ENCODE assay signal across 12 cellular contexts in the genomic region with DNA sequence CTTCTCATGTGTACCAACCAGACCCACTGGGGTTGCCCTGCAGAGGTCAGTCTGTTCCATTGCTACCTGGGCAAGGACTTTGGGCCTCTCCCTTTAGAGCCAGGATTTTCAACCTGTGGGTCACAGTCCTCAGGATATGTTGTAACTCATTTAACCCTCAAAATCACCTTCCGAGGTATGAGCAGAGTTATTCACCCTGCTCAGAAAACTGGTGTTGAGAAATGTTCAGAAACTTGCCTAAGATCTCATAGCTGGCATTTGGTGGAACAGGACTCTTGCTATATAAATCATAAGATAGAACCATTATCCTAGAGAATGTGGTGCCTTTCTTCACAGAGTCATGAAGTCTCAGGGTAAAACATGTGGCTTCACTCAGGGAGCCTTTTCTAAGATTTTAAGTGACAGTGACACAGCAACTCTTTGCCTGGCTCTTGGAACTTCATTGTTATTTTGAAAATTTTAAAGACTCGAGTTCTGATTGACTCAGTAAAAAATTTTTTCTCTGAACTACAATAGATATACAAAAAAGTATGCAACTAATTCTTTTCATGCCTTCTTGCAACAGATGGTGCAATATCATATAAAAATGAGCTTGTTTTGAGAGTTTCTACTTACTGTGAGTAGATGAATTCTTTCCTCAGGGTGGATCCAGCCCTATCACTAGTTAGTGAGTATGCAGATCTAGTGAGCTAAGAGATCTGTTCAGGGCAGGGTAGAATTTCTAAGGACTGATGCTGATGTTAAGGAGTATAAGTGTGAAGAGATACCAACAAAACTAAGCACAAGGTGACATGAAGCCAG. TPM values are rescaled to one million over a fixed set of nuclear protein-coding genes. Genes with fewer than 3 reads are reported as not detected.
DNase-seq lines count a peak whose midpoint lies in the region; ATAC-seq, FAIRE-seq and TF ChIP-seq lines count a peak whose summit lies in the region.
"Had no signal": no experiment of that assay in that cellular context is flagged by ENCODE, and none has a peak within 500 bp of the region (broad histone marks: within the 10 kb centered on the region; RNA-seq: fewer than 3 reads in every experiment).

No MANE protein-coding gene starts in this region.

- H3K4me3 ChIP-seq in left ventricle myocardium inferior (no peak overlapping the region), choroid plexus epithelial cell (ENCODE audit: low read depth, low read length) (no peak overlapping the region), HepG2 (replicated peaks in 1 of 3; ENCODE audit: insufficient read depth in 1 of 3, low read depth in 2 of 3, low read length in 3 of 3) (no peak overlapping the region), upper lobe of right lung (no peak overlapping the region), endodermal cell (ENCODE audit: low read length) (no peak overlapping the region)
- H3K4me3 ChIP-seq: heart right ventricle had no signal

- no peaks in the 10 kb centered on the region for H3K9me3 Mint-ChIP-seq in endodermal cell
- H3K9me3 Mint-ChIP-seq in CD4-positive, alpha-beta T cell = no peaks in the 10 kb centered on the region

- H3K9me3 ChIP-seq in left ventricle myocardium inferior (replicated peaks) = no peaks in the 10 kb centered on the region
- H3K9me3 ChIP-seq in HepG2 (ENCODE audit: low read length) = no peaks in the 10 kb centered on the region
- no peaks in the 10 kb centered on the region for H3K9me3 ChIP-seq in upper lobe of right lung
- H3K9me3 ChIP-seq in endodermal cell (ENCODE audit: control insufficient read depth, low read length) = no peaks in the 10 kb centered on the region
- H3K9me3 ChIP-seq in CD4-positive, alpha-beta T cell (ENCODE audit: control insufficient read depth, low read length) = no peaks in the 10 kb centered on the region
- H3K9me3 ChIP-seq: heart right ventricle had no signal

- H3K27ac ChIP-seq in left ventricle myocardium inferior (replicated peaks) (peak overlapping the region; percentile 7), HepG2 (ENCODE audit: extremely low read length, insufficient read depth, low read length) (no peak overlapping the region), upper lobe of right lung (peak overlapping the region; percentile 33), endodermal cell (ENCODE audit: low read depth, low read length) (no peak overlapping the region)
- no peak overlapping the region for H3K27ac ChIP-seq in CD4-positive, alpha-beta T cell (ENCODE audit: low read depth, low read length)
- H3K27ac ChIP-seq: heart right ventricle, VCaP had no signal

- TF ChIP-seq EP300 in HepG2 (IDR thresholded peaks at IDR 0.05; ENCODE audit: low read depth in 2 of 2, low read length in 2 of 2) (0 out of 4 replicates have a peak, but pooled peaks of 1 of the 2 experiments have one; percentile 23), HepG2 (CRISPR knock-in tag; IDR thresholded peaks at IDR 0.05; ENCODE audit: borderline replicate concordance) (no peak)

- DNase-seq in left ventricle myocardium inferior = no peak
- no peak for DNase-seq in cardiac septum (ENCODE audit: low spot score)
- peak; percentile 70 for DNase-seq in choroid plexus epithelial cell (ENCODE audit: low read depth)
- peak; percentile 42 for DNase-seq in HepG2 (ENCODE audit: low spot score)
- no peak for DNase-seq in upper lobe of right lung
- DNase-seq in endodermal cell = no peak
- DNase-seq in CD4-positive, alpha-beta T cell = no peak
- DNase-seq in ecto neural progenitor cell (ENCODE audit: low spot score) = no peak
- DNase-seq: heart right ventricle, nucleus accumbens had no signal

- H3K4me1 Mint-ChIP-seq in endodermal cell = no peaks in the 10 kb centered on the region
- peaks cover 11% of the 10 kb centered on the region for H3K4me1 Mint-ChIP-seq in CD4-positive, alpha-beta T cell (ENCODE audit: low read depth)

- H3K27me3 Mint-ChIP-seq in endodermal cell (ENCODE audit: insufficient read depth) = no peaks in the 10 kb centered on the region
- H3K27me3 Mint-ChIP-seq in CD4-positive, alpha-beta T cell = no peaks in the 10 kb centered on the region
- H3K27me3 Mint-ChIP-seq: activated naive CD8-positive, alpha-beta T cell had no signal

- H3K79me2 ChIP-seq in HepG2 (ENCODE audit: insufficient read depth, low read length) = no peaks in the 10 kb centered on the region

- in situ Hi-C loops in HepG2 (cut with HindIII; ENCODE audit: extremely low pct_ligation_motif_present, low pct_unique_long_range_greater_than_20kb) = no loop called here

- H4K20me1 ChIP-seq in HepG2 (ENCODE audit: insufficient read depth, low read length) = no peaks in the 10 kb centered on the region

- intact Hi-C loops in left ventricle myocardium inferior (cut with micrococcal nuclease) = loop anchor here (10.0 kb wide), 1 partner anchor 77 kb away; no protein-coding TSS in a partner anchor
- intact Hi-C loops in cardiac septum (cut with DNase I) = no loop called here
- intact Hi-C loops in HepG2 (cut with micrococcal nuclease; ENCODE audit: unreplicated experiment) = loop anchor here (1.0 kb wide), 1 partner anchor 38 kb away; no protein-coding TSS in a partner anchor
- intact Hi-C loops in upper lobe of right lung (cut with DNase I) = no loop called here
- intact Hi-C loops in CD4-positive, alpha-beta T cell (cut with DNase I, micrococcal nuclease) = loop anchor here in 1 of 2 experiments (5.0 kb wide), 1 partner anchor 39 kb away; no protein-coding TSS in a partner anchor

- 54% methylated on average over 2 of the region's 2 CpGs for WGBS in HepG2 (ENCODE audit: low lambda C conversion rate)
- WGBS in endodermal cell (ENCODE audit: insufficient coverage in 1 of 2, insufficient read length in 1 of 2), 2 experiments = 93 to 100% methylated on average over 1 to 2 of the region's 2 CpGs

- no peak overlapping the region for H2AFZ ChIP-seq in HepG2 (ENCODE audit: low read length)

- H3K27me3 ChIP-seq in left ventricle myocardium inferior (ENCODE audit: low read depth) (no peaks in the 10 kb centered on the region), HepG2 (ENCODE audit: control insufficient read depth in 1 of 2, insufficient read depth in 2 of 2, low read length in 2 of 2) (no peaks in the 10 kb centered on the region), upper lobe of right lung (no peaks in the 10 kb centered on the region), endodermal cell (ENCODE audit: control insufficient read depth, insufficient read depth, low read length, poor library complexity, severe bottlenecking) (no peaks in the 10 kb centered on the region)
- H3K27me3 ChIP-seq in CD4-positive, alpha-beta T cell (ENCODE audit: control insufficient read depth, insufficient read depth, low read length) = no peaks in the 10 kb centered on the region
- H3K27me3 ChIP-seq: heart right ventricle had no signal

- POLR2A ChIA-PET in HepG2 (lab: Yijun Ruan, JAX) = interaction anchor here (1.1 kb wide), 1 partner anchor 11 kb away, joined by 3 read pairs; no protein-coding TSS in a partner anchor
- POLR2A ChIA-PET in CD4-positive, alpha-beta T cell (lab: Charles Lee) = no interaction called here

- no TSS peak for BruUV-seq in HepG2 (replicated peaks; lab: Mats Ljungman, UMichigan)

- no peak for TF ChIP-seq RAD21 in HepG2 (CRISPR knock-in tag; IDR thresholded peaks at IDR 0.05)

- peak; percentile 64 for FAIRE-seq in HepG2 (lab: Jason Lieb, UNC)

- H3K36me3 Mint-ChIP-seq in endodermal cell (ENCODE audit: low read depth) = no peaks in the 10 kb centered on the region
- H3K36me3 Mint-ChIP-seq in CD4-positive, alpha-beta T cell (ENCODE audit: low read depth) = peaks cover 25% of the 10 kb centered on the region
- H3K36me3 Mint-ChIP-seq: activated naive CD8-positive, alpha-beta T cell had no signal

- peaks cover 33% of the 10 kb centered on the region for H3K4me1 ChIP-seq in left ventricle myocardium inferior
- peaks cover 9% of the 10 kb centered on the region; the same call in 1 of the 2 replicates for H3K4me1 ChIP-seq in HepG2 (ENCODE audit: insufficient read depth, low read length)
- H3K4me1 ChIP-seq in upper lobe of right lung = peaks cover 11% of the 10 kb centered on the region
- H3K4me1 ChIP-seq in endodermal cell (ENCODE audit: control insufficient read depth, insufficient read depth, low read length) = no peaks in the 10 kb centered on the region

- no peak for TF ChIP-seq CTCF in left ventricle myocardium inferior (IDR thresholded peaks at IDR 0.05; ENCODE audit: borderline replicate concordance)
- TF ChIP-seq CTCF in choroid plexus epithelial cell (conservative IDR thresholded peaks at IDR 0.05; ENCODE audit: low read depth, low read length) = no peak
- peak; percentile 46 for TF ChIP-seq CTCF in HepG2 (CRISPR knock-in tag; IDR thresholded peaks at IDR 0.05)
- no peak for TF ChIP-seq CTCF in upper lobe of right lung (IDR thresholded peaks at IDR 0.05)
- no peak for TF ChIP-seq CTCF in endodermal cell (conservative IDR thresholded peaks at IDR 0.05)
- TF ChIP-seq CTCF in CD4-positive, alpha-beta T cell (IDR thresholded peaks at IDR 0.05) = no peak

- H3K36me3 ChIP-seq in left ventricle myocardium inferior (peaks cover 7% of the 10 kb centered on the region), HepG2 (replicated peaks in 1 of 2; ENCODE audit: control insufficient read depth in 1 of 2, insufficient read depth in 2 of 2, low read length in 2 of 2) (no peaks in the 10 kb centered on the region), upper lobe of right lung (peaks cover 10% of the 10 kb centered on the region), endodermal cell (ENCODE audit: control insufficient read depth, insufficient read depth, low read length) (no peaks in the 10 kb centered on the region)

- ATAC-seq in HepG2 (peak; percentile 82), upper lobe of right lung (peak; percentile 91)
- ATAC-seq in CD4-positive, alpha-beta T cell (ENCODE audit: poor library complexity) = no peak

- H3K4me2 ChIP-seq in HepG2 (ENCODE audit: low read depth, low read length) = no peak overlapping the region

- H3K27ac Mint-ChIP-seq in endodermal cell = no peak overlapping the region
- no peak overlapping the region for H3K27ac Mint-ChIP-seq in CD4-positive, alpha-beta T cell
- H3K27ac Mint-ChIP-seq: activated naive CD8-positive, alpha-beta T cell had no signal

- H3K9ac ChIP-seq in HepG2 (ENCODE audit: insufficient read depth, low read depth, low read length) = no peak overlapping the region
- no peak overlapping the region for H3K9ac ChIP-seq in endodermal cell (ENCODE audit: extremely low read depth, low read length, poor library complexity, severe bottlenecking)

- no peak for TF ChIP-seq POLR2A in HepG2 (IDR thresholded peaks at IDR 0.05; ENCODE audit: insufficient read depth in 1 of 2, low read depth in 2 of 2, low read length in 2 of 2)

- H3K4me3 Mint-ChIP-seq in endodermal cell = no peak overlapping the region
- no peak overlapping the region for H3K4me3 Mint-ChIP-seq in CD4-positive, alpha-beta T cell
- H3K4me3 Mint-ChIP-seq: activated naive CD8-positive, alpha-beta T cell had no signal

- CTCF ChIA-PET in HepG2 (lab: Yijun Ruan, JAX; ENCODE audit: low intra/inter-chr PET ratio, low total read pairs) = no interaction called here
- CTCF ChIA-PET in CD4-positive, alpha-beta T cell (lab: Charles Lee) = no interaction called here

RNA-seq across cellular contexts. Expression of gene CAST, which starts 29.5 kb away (rescaled TPM):
- 649 TPM for total RNA-seq in left ventricle myocardium inferior
- total RNA-seq in cardiac septum = 449 TPM
- total RNA-seq in HepG2 (2016; rRNA removed; fragmentation: Illumina TruSeq; extraction: Trizol) = 67.6 and 87.8 TPM in 2 replicates
- total RNA-seq in HepG2 (2016; cell fraction: cytosol; rRNA removed; fragmentation: Illumina TruSeq; extraction: Trizol; ENCODE audit: low read depth) = 18.4 and 21.4 TPM in 2 replicates
- 66.7 and 88.4 TPM in 2 replicates for total RNA-seq in HepG2 (2016; cell fraction: insoluble cytoplasmic fraction; rRNA removed; fragmentation: Illumina TruSeq; extraction: Trizol)
- total RNA-seq in HepG2 (2016; cell fraction: membrane; rRNA removed; fragmentation: Illumina TruSeq; extraction: Trizol) = 52.5 and 53.1 TPM in 2 replicates
- 62.8 and 67.7 TPM in 2 replicates for total RNA-seq in HepG2 (2016; cell fraction: nucleus; rRNA removed; fragmentation: Illumina TruSeq; extraction: Trizol)
- polyA plus RNA-seq in HepG2 (2011; rRNA removed) = 35.2 and 42.1 TPM in 2 replicates
- 22.7 and 32.6 TPM in 2 replicates for polyA plus RNA-seq in HepG2 (2011; cell fraction: cytosol; rRNA removed)
- polyA plus RNA-seq in HepG2 (2011; cell fraction: nucleus; rRNA removed) = 49.5 and 52.7 TPM in 2 replicates
- 54.0 and 64.0 TPM in 2 replicates for polyA plus RNA-seq in HepG2 (2012)
- polyA plus RNA-seq in HepG2 (2016; cell fraction: cytosol; fragmentation: Illumina TruSeq; extraction: Trizol; ENCODE audit: low read depth) = 24.3 and 25.3 TPM in 2 replicates
- polyA plus RNA-seq in HepG2 (2016; cell fraction: insoluble cytoplasmic fraction; fragmentation: Illumina TruSeq; extraction: Trizol; ENCODE audit: low read depth) = 99.8 and 110 TPM in 2 replicates
- 40.8 and 51.2 TPM in 2 replicates for polyA plus RNA-seq in HepG2 (2016; cell fraction: membrane; fragmentation: Illumina TruSeq; extraction: Trizol; ENCODE audit: low read depth)
- polyA plus RNA-seq in HepG2 (2016; cell fraction: nucleus; fragmentation: Illumina TruSeq; extraction: Trizol; ENCODE audit: insufficient read depth, low read depth) = 65.5 and 67.5 TPM in 2 replicates
- polyA minus RNA-seq in HepG2 (2011; rRNA and poly(A)+ RNA removed; ENCODE audit: low replicate concordance) = 12.4 and 53.4 TPM in 2 replicates
- 39.6 and 45.8 TPM in 2 replicates for polyA minus RNA-seq in HepG2 (2011; cell fraction: cytosol; rRNA and poly(A)+ RNA removed)
- 166 and 175 TPM in 2 replicates for polyA minus RNA-seq in HepG2 (2011; cell fraction: nucleus; rRNA and poly(A)+ RNA removed)
- 260 TPM for total RNA-seq in upper lobe of right lung
- 10 to 100 TPM; 33.5 to 36.2 TPM for total RNA-seq in endodermal cell
- polyA plus RNA-seq in endodermal cell (2013, experiment 1 of 2) = 35.6 TPM
- 35.5 TPM for polyA plus RNA-seq in endodermal cell (2013, experiment 2 of 2)
- total RNA-seq in CD4-positive, alpha-beta T cell = 100 to 1,000 TPM; 197 to 200 TPM

Comparison
In these comparisons a context has a peak if more than half of its experiments do, and no peak if none do; other contexts are left out.
1. intact Hi-C loops: an anchor here in left ventricle myocardium inferior (10.0 kb wide) and HepG2 (1.0 kb wide); none called in cardiac septum and upper lobe of right lung.
2. DNase-seq: peak in choroid plexus epithelial cell (single experiment) and HepG2 (single experiment); none in left ventricle myocardium inferior (single experiment), cardiac septum (single experiment), upper lobe of right lung (single experiment), endodermal cell (single experiment), CD4-positive, alpha-beta T cell (0 of 10) and ecto neural progenitor cell (single experiment).
3. H3K27ac ChIP-seq: peak in left ventricle myocardium inferior (single experiment) and upper lobe of right lung (single experiment); none in HepG2 (single experiment), endodermal cell (single experiment) and CD4-positive, alpha-beta T cell (single experiment).